ENCODE assay signal across 8 cellular contexts in genomic region chr19:16185123-16185924, GRCh38. TPM values are rescaled to one million over a fixed set of nuclear protein-coding genes. Genes with fewer than 3 reads are reported as not detected.
DNase-seq lines count a peak whose midpoint lies in the region; ATAC-seq, FAIRE-seq and TF ChIP-seq lines count a peak whose summit lies in the region.

TSS of gene FAM32A (plus strand) at chr19:16185410. CDS start at chr19:16185443, 33 bp downstream.

- DNase-seq in Ammon's horn (ENCODE audit: low spot score) (peak; percentile 97), NCI-H510A treated with DMSO at 0.1 percent for 48 hours (lab: John Stamatoyannopoulos, UW) (peak; percentile 97), chondrocyte (ENCODE audit: low spot score) (peak; percentile 99), kidney (peak; percentile 99)
- DNase-seq in activated CD4-positive, alpha-beta T cell treated with anti-CD3 and anti-CD28 coated beads for 24 hours (ENCODE audit: low read depth in 2 of 2) = peak; percentile 96 to 98
- DNase-seq in stimulated activated CD4-positive, alpha-beta T cell treated with anti-CD3 and anti-CD28 coated beads, Interleukin-15, amount 100 ng/mL, for 24 hours = peak; percentile 99

- H3K4me1 ChIP-seq in kidney (ENCODE audit: control insufficient read depth in 1 of 2, insufficient read depth in 1 of 2, low read depth in 1 of 2, low read length in 2 of 2) = peaks cover 0 to 5% of the 10 kb centered on the region in 2 donors

- no peaks in the 10 kb centered on the region for H3K27me3 Mint-ChIP-seq in chondrocyte (ENCODE audit: low read depth)

- H3K9me3 Mint-ChIP-seq in chondrocyte (ENCODE audit: low read depth) = no peaks in the 10 kb centered on the region

- H3K9me3 ChIP-seq in kidney (ENCODE audit: control insufficient read depth in 1 of 2, low read length in 2 of 2) = no peaks in the 10 kb centered on the region

- H3K4me3 Mint-ChIP-seq in chondrocyte (ENCODE audit: unreplicated experiment) = peak within 1 kb of the TSS; percentile 94

- H3K9ac ChIP-seq in kidney (ENCODE audit: low read length in 2 of 2) = peak within 1 kb of the TSS; percentile 90 to 97

- TF ChIP-seq CTCF in chondrocyte (IDR thresholded peaks at IDR 0.05) (no peak), kidney (IDR thresholded peaks at IDR 0.05; ENCODE audit: borderline replicate concordance, extremely low read depth, insufficient read depth) (peak; percentile 21)

- H3K4me3 ChIP-seq in kidney (ENCODE audit: low read length in 2 of 2) = peak within 1 kb of the TSS; percentile 95

- intact Hi-C loops in kidney (cut with DNase I) = no loop called here

- H3K36me3 ChIP-seq in kidney (ENCODE audit: control insufficient read depth in 1 of 2, insufficient read depth in 2 of 2, low read length in 2 of 2) = peaks cover 10 to 13% of the 10 kb centered on the region in 2 donors

- H3K27ac ChIP-seq in kidney (ENCODE audit: low read depth in 2 of 2, low read length in 2 of 2) = peak within 1 kb of the TSS; percentile 60 to 71

- peak within 1 kb of the TSS; percentile 96 for H3K27ac Mint-ChIP-seq in chondrocyte (ENCODE audit: unreplicated experiment)

- H3K36me3 Mint-ChIP-seq in chondrocyte (ENCODE audit: low read depth) = peaks cover 6% of the 10 kb centered on the region

- H3K4me1 Mint-ChIP-seq in chondrocyte (ENCODE audit: low read depth) = peaks cover 34% of the 10 kb centered on the region

- peak; percentile 84 for ATAC-seq in HG03439 (IDR thresholded peaks at IDR 0.05; ENCODE audit: unreplicated experiment)

- TF ChIP-seq POLR2A in GM19193 (IDR thresholded peaks at IDR 0.05; ENCODE audit: extremely low read depth, insufficient read depth, insufficient read length) = peak; percentile 74

- peak; percentile 95 for FAIRE-seq in kidney (lab: Jason Lieb, UNC)

RNA-seq across cellular contexts. Expression of gene FAM32A, which starts in this region (rescaled TPM):
- 64.9 to 72.4 TPM (median 68.6 TPM) in 3 replicates for total RNA-seq in chondrocyte
- total RNA-seq in kidney = 53.5 TPM
- 105 TPM for polyA plus RNA-seq in kidney (ENCODE audit: insufficient read depth, low read depth, low replicate concordance)

Comparison
In these comparisons a context has a peak if more than half of its experiments do, and no peak if none do; other contexts are left out.
1. Peak in every context shown above with its lines: DNase-seq, ATAC-seq, H3K4me3 ChIP-seq and H3K27ac ChIP-seq.